2 cellular contexts compared by ENCODE assay signal in genomic region chr1:109786107-109786470, GRCh38.
TF ChIP-seq lines count a peak whose summit lies in the region.

No MANE protein-coding gene starts in this region.

TF ChIP-seq in K562, 482 proteins besides CTCF, POLR2A, EP300 and RAD21:
- no peak for TF ChIP-seq SIX5 (IDR thresholded peaks at IDR 0.05; ENCODE audit: borderline replicate concordance in 1 of 2, insufficient read depth in 1 of 2, low read depth in 1 of 2, low read length in 2 of 2)
- no peak for TF ChIP-seq ZBED1 (IDR thresholded peaks at IDR 0.05)
- no peak for TF ChIP-seq MLX (CRISPR knock-in tag; conservative IDR thresholded peaks at IDR 0.05)
- TF ChIP-seq ZBTB8A (IDR thresholded peaks at IDR 0.05; ENCODE audit: partially characterized antibody): no peak
- TF ChIP-seq FOXK1 (CRISPR knock-in tag; IDR thresholded peaks at IDR 0.05; ENCODE audit: borderline replicate concordance): no peak
- TF ChIP-seq TCF15 (CRISPR knock-in tag; IDR thresholded peaks at IDR 0.05): no peak
- TF ChIP-seq FOXO4 (CRISPR knock-in tag; IDR thresholded peaks at IDR 0.05): no peak
- TF ChIP-seq ZNF444 (CRISPR knock-in tag; IDR thresholded peaks at IDR 0.05): no peak
- no peak for TF ChIP-seq HNRNPLL (IDR thresholded peaks at IDR 0.05; ENCODE audit: low read depth, low read length, poor library complexity, severe bottlenecking)
- TF ChIP-seq GABPA (tag; conservative IDR thresholded peaks at IDR 0.05; ENCODE audit: low read depth): no peak
- TF ChIP-seq ZNF511 (CRISPR knock-in tag; IDR thresholded peaks at IDR 0.05): no peak
- TF ChIP-seq REST (CRISPR knock-in tag; IDR thresholded peaks at IDR 0.05; ENCODE audit: low read depth): no peak
- TF ChIP-seq PPARD (CRISPR knock-in tag; IDR thresholded peaks at IDR 0.05): no peak
- no peak for TF ChIP-seq MCM7 (IDR thresholded peaks at IDR 0.05)
- no peak for TF ChIP-seq E2F4 (CRISPR knock-in tag; IDR thresholded peaks at IDR 0.05; ENCODE audit: low read depth)
- TF ChIP-seq KAT8 (IDR thresholded peaks at IDR 0.05; ENCODE audit: low read depth): no peak
- no peak for TF ChIP-seq BMI1 (IDR thresholded peaks at IDR 0.05; ENCODE audit: low read length)
- no peak for TF ChIP-seq BDP1 (IDR thresholded peaks at IDR 0.05; ENCODE audit: insufficient read depth, insufficient read length)
- no peak for TF ChIP-seq POLR3A (IDR thresholded peaks at IDR 0.05; ENCODE audit: borderline replicate concordance, extremely low read depth, insufficient read depth, insufficient read length)
- no peak for TF ChIP-seq ARID3A (IDR thresholded peaks at IDR 0.05; ENCODE audit: borderline replicate concordance, low read depth, low read length)

TF ChIP-seq in GM23338, 12 proteins besides CTCF, POLR2A, EP300 and RAD21:
- no peak for TF ChIP-seq CREB1 (CRISPR knock-in tag; IDR thresholded peaks at IDR 0.05; ENCODE audit: low read depth)
- no peak for TF ChIP-seq ZNF462 (CRISPR knock-in tag; IDR thresholded peaks at IDR 0.05)
- no peak for TF ChIP-seq EZH2 (IDR thresholded peaks at IDR 0.05; ENCODE audit: low read depth, unreplicated experiment)
- TF ChIP-seq ETS1 (IDR thresholded peaks at IDR 0.05): no peak
- no peak for TF ChIP-seq STAT1 (IDR thresholded peaks at IDR 0.05; ENCODE audit: unreplicated experiment)
- TF ChIP-seq POLR2AphosphoS5 (IDR thresholded peaks at IDR 0.05; ENCODE audit: low read depth): no peak
- no peak for TF ChIP-seq REST (IDR thresholded peaks at IDR 0.05; ENCODE audit: unreplicated experiment)
- TF ChIP-seq ZNF114 (CRISPR knock-in tag; IDR thresholded peaks at IDR 0.05): no peak
- no peak for TF ChIP-seq NANOG (IDR thresholded peaks at IDR 0.05; ENCODE audit: borderline replicate concordance)
- no peak for TF ChIP-seq EZH2phosphoT487 (IDR thresholded peaks at IDR 0.05; ENCODE audit: unreplicated experiment)
- no peak for TF ChIP-seq JUNB (IDR thresholded peaks at IDR 0.05; ENCODE audit: unreplicated experiment)
- TF ChIP-seq ZNF331 (CRISPR knock-in tag; IDR thresholded peaks at IDR 0.05; ENCODE audit: low read depth): no peak
